ENCODE assay signal across 25 cellular contexts in the genomic region with DNA sequence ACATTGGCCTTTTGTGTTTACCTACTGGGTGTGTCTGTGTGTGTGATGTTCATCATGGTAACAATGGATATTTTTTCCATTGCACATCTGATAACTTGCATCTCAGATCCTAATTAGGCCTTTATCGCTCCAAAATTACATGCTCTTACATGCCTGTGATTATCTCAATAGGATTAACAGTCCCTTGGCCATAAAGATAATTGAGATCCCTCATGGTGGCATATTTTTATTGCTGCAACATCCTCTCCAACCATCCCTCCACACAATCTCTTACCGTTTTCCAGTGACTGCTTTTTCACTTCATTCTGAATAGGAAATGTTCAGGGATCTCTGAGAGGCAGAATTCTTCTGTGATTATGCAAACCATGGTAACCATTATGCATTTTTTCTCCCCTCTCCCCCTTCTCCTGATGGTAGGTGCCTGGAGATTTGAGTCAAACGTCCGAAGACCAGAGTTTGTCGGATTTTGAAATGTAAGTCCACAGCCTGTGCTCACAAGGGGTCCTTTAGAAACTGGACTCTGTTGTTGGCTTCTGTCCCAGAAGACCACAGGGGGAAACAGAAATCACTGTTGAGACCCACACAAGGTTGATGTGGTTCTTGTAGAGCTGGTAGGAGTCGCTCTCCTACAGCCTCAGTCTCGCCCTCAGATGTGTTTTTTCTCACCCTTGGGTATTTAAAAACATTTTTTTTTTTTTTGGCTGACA.
DNase-seq lines count a peak whose midpoint lies in the region; ATAC-seq and TF ChIP-seq lines count a peak whose summit lies in the region.
"Had no signal": no experiment of that assay in that cellular context is flagged by ENCODE, and none has a peak within 500 bp of the region (broad histone marks: within the 10 kb centered on the region; RNA-seq: fewer than 3 reads in every experiment).

No MANE protein-coding gene starts in this region.

- no peaks in the 10 kb centered on the region for H3K36me3 ChIP-seq in right atrium auricular region

- H3K9me3 ChIP-seq in right atrium auricular region, result no peaks in the 10 kb centered on the region
- H3K9me3 ChIP-seq: SK-N-SH had no signal

- no peaks in the 10 kb centered on the region for H3K4me1 ChIP-seq in right atrium auricular region
- H3K4me1 ChIP-seq: parathyroid adenoma had no signal

- intact Hi-C loops in Right ventricle myocardium superior (cut with DNase I), result no loop called here

- no peaks in the 10 kb centered on the region for H3K27me3 ChIP-seq in right atrium auricular region

- TF ChIP-seq CTCF in right atrium auricular region (IDR thresholded peaks at IDR 0.05), result no peak

- H3K4me3 ChIP-seq in right atrium auricular region, result no peak overlapping the region

- no peak for DNase-seq in Right ventricle myocardium superior
- DNase-seq in right atrium auricular region (ENCODE audit: low spot score), result no peak
- DNase-seq in NCI-H526 (lab: John Stamatoyannopoulos, UW), result peak; percentile 26 to 45
- peak; percentile 26 for DNase-seq in brain pericyte (ENCODE audit: low read depth, low spot score)
- no peak for DNase-seq in activated CD8-positive, alpha-beta memory T cell treated with anti-CD3 and anti-CD28 coated beads for 24 hours
- DNase-seq in T-helper 9 cell, result no peak
- DNase-seq in amniotic stem cell (lab: John Stamatoyannopoulos, UW), result no peak
- no peak for DNase-seq in DMS53 treated with DMSO at 0.1 percent for 48 hours (lab: John Stamatoyannopoulos, UW; ENCODE audit: unreplicated experiment)
- DNase-seq: activated CD4-positive, alpha-beta memory T cell treated with anti-CD3 and anti-CD28 coated beads, Interleukin-2, amount 10 ng/mL, durations not matched to agents 7 days and 5 days; activated gamma-delta T cell treated with Interleukin-2 at 50 U/mL for 16 hours; C1 segment of cervical spinal cord; cerebellar nuclear complex; DMS 273 treated with DMSO at 0.1 percent for 48 hours; effector memory CD4-positive, alpha-beta T cell; GDM1; kidney; mesenchymal stem cell; NCI-H187; SK-N-SH; stimulated activated CD4-positive, alpha-beta T cell treated with anti-CD3 and anti-CD28 coated beads, Interleukin-2, amount 100 ng/mL, for 24 hours; stimulated activated naive CD4-positive, alpha-beta T cell had no signal

- H3K27ac ChIP-seq in right atrium auricular region, result no peak overlapping the region
- H3K27ac ChIP-seq: parathyroid adenoma had no signal

- ATAC-seq in Right ventricle myocardium superior (ENCODE audit: poor library complexity), result peak; percentile 76
- ATAC-seq: esophagus mucosa, HCT116, HepG2 had no signal

Comparison
In these comparisons a context has a peak if more than half of its experiments do, and no peak if none do; other contexts are left out.
1. DNase-seq: peak in NCI-H526 (2 of 2) and brain pericyte (single experiment); none in Right ventricle myocardium superior (single experiment), right atrium auricular region (single experiment), activated CD8-positive, alpha-beta memory T cell treated with anti-CD3 and anti-CD28 coated beads for 24 hours (single experiment), T-helper 9 cell (single experiment), amniotic stem cell (single experiment) and DMS53 treated with DMSO at 0.1 percent for 48 hours (single experiment).